Comparison of ENCODE assay signal across 10 cellular contexts in genomic region chr22:31870890-31871289, GRCh38.
A peak's percentile ranks its signal among the peaks of the same experiment; 100 is the strongest.
DNase-seq lines count a peak whose midpoint lies in the region; ATAC-seq, FAIRE-seq and TF ChIP-seq lines count a peak whose summit lies in the region.
"Had no signal": no experiment of that assay in that cellular context is flagged by ENCODE, and none has a peak within 500 bp of the region (broad histone marks: within the 10 kb centered on the region; RNA-seq: fewer than 3 reads in every experiment).

No MANE protein-coding gene starts in this region.

- DNase-seq in HFFc6, result peak; percentile 84
- DNase-seq in activated B cell treated with CpG ODN at 0.5 μM for 24 hours, result no peak
- peak; percentile 12 to 43 for DNase-seq in frontal cortex (ENCODE audit: low spot score in 2 of 2)
- DNase-seq in stimulated activated naive B cell treated with anti-CD40 and anti-IgM and Interleukin-4, amounts not matched to agents 10 μg/mL and 1 μg/mL and 100 μg/mL, for 72 hours, result no peak
- DNase-seq in NCI-H748 (lab: John Stamatoyannopoulos, UW; ENCODE audit: unreplicated experiment), result no peak
- DNase-seq: NCI-H524 treated with DMSO at 0.1 percent for 48 hours had no signal

- peaks cover 26% of the 10 kb centered on the region for H3K36me3 Mint-ChIP-seq in HFFc6 (ENCODE audit: low read depth)
- H3K36me3 Mint-ChIP-seq in activated B cell treated with CpG ODN at 0.5 μM for 24 hours (ENCODE audit: low read depth), result peaks cover 83% of the 10 kb centered on the region
- peaks cover 50 to 63% of the 10 kb centered on the region in 2 donors for H3K36me3 Mint-ChIP-seq in stimulated activated naive B cell treated with anti-CD40 and anti-IgM and Interleukin-4, amounts not matched to agents 10 μg/mL and 1 μg/mL and 100 μg/mL, for 72 hours

- H3K27ac Mint-ChIP-seq in HFFc6, result peak overlapping the region; percentile 82
- peak overlapping the region; percentile 35 for H3K27ac Mint-ChIP-seq in activated B cell treated with CpG ODN at 0.5 μM for 24 hours
- peak overlapping the region; percentile 39 for H3K27ac Mint-ChIP-seq in stimulated activated naive B cell treated with anti-CD40 and anti-IgM and Interleukin-4, amounts not matched to agents 10 μg/mL and 1 μg/mL and 100 μg/mL, for 72 hours
- H3K27ac Mint-ChIP-seq: T-helper 2 cell treated with Interferon-gamma antibody and Interleukin-4, amounts not matched to agents 5 μg/mL and 100 μg/mL, for 36 hours had no signal

- H3K4me1 Mint-ChIP-seq in HFFc6 (ENCODE audit: low read depth), result peaks cover 35% of the 10 kb centered on the region
- H3K4me1 Mint-ChIP-seq in activated B cell treated with CpG ODN at 0.5 μM for 24 hours, result peaks cover 18% of the 10 kb centered on the region
- H3K4me1 Mint-ChIP-seq in stimulated activated naive B cell treated with anti-CD40 and anti-IgM and Interleukin-4, amounts not matched to agents 10 μg/mL and 1 μg/mL and 100 μg/mL, for 72 hours, result peaks cover 9 to 15% of the 10 kb centered on the region in 2 donors

- H3K4me3 Mint-ChIP-seq in HFFc6 (peak overlapping the region; percentile 6), activated B cell treated with CpG ODN at 0.5 μM for 24 hours (no peak overlapping the region)
- no peak overlapping the region for H3K4me3 Mint-ChIP-seq in stimulated activated naive B cell treated with anti-CD40 and anti-IgM and Interleukin-4, amounts not matched to agents 10 μg/mL and 1 μg/mL and 100 μg/mL, for 72 hours
- H3K4me3 Mint-ChIP-seq: T-helper 2 cell treated with Interferon-gamma antibody and Interleukin-4, amounts not matched to agents 5 μg/mL and 100 μg/mL, for 36 hours had no signal

- POLR2A ChIA-PET in activated B cell treated with CpG ODN at 0.5 μM for 24 hours (lab: Charles Lee), result interaction anchor here (0.6 kb wide), 1 partner anchor 15 kb away, joined by 5 read pairs; no protein-coding TSS in a partner anchor

- TF ChIP-seq CTCF in HFFc6 (IDR thresholded peaks at IDR 0.05), result peak; percentile 66
- TF ChIP-seq CTCF in activated B cell treated with CpG ODN at 0.5 μM for 24 hours (IDR thresholded peaks at IDR 0.05), result no peak

- H3K9me3 Mint-ChIP-seq in HFFc6 (no peaks in the 10 kb centered on the region), activated B cell treated with CpG ODN at 0.5 μM for 24 hours (no peaks in the 10 kb centered on the region)
- no peaks in the 10 kb centered on the region for H3K9me3 Mint-ChIP-seq in stimulated activated naive B cell treated with anti-CD40 and anti-IgM and Interleukin-4, amounts not matched to agents 10 μg/mL and 1 μg/mL and 100 μg/mL, for 72 hours
- H3K9me3 Mint-ChIP-seq: T-helper 2 cell treated with Interferon-gamma antibody and Interleukin-4, amounts not matched to agents 5 μg/mL and 100 μg/mL, for 36 hours had no signal

- intact Hi-C loops in activated B cell treated with CpG ODN at 0.5 μM for 24 hours (cut with micrococcal nuclease), result no loop called here

- ATAC-seq in activated B cell treated with CpG ODN at 0.5 μM for 24 hours (ENCODE audit: low read depth) (no peak), GM18511 (IDR thresholded peaks at IDR 0.05; ENCODE audit: unreplicated experiment) (no peak), HG02759 (IDR thresholded peaks at IDR 0.05; ENCODE audit: unreplicated experiment) (no peak), GM21723 (IDR thresholded peaks at IDR 0.05; ENCODE audit: unreplicated experiment) (no peak)
- no peak for ATAC-seq in stimulated activated naive B cell treated with anti-CD40 and anti-IgM and Interleukin-4, amounts not matched to agents 10 μg/mL and 1 μg/mL and 100 μg/mL, for 72 hours (replicated peaks)

- H3K27me3 Mint-ChIP-seq in HFFc6 (ENCODE audit: insufficient read depth) (no peaks in the 10 kb centered on the region; the same call in 1 of the 2 replicates), activated B cell treated with CpG ODN at 0.5 μM for 24 hours (no peaks in the 10 kb centered on the region)
- no peaks in the 10 kb centered on the region for H3K27me3 Mint-ChIP-seq in stimulated activated naive B cell treated with anti-CD40 and anti-IgM and Interleukin-4, amounts not matched to agents 10 μg/mL and 1 μg/mL and 100 μg/mL, for 72 hours

- CTCF ChIA-PET in activated B cell treated with CpG ODN at 0.5 μM for 24 hours (lab: Charles Lee), result no interaction called here

- no peak for FAIRE-seq in frontal cortex (lab: Jason Lieb, UNC)

Comparison
In these comparisons a context has a peak if more than half of its experiments do, and no peak if none do; other contexts are left out.
1. DNase-seq: peak in HFFc6 (single experiment) and frontal cortex (2 of 2); none in activated B cell treated with CpG ODN at 0.5 μM for 24 hours (single experiment), stimulated activated naive B cell treated with anti-CD40 and anti-IgM and Interleukin-4, amounts not matched to agents 10 μg/mL and 1 μg/mL and 100 μg/mL, for 72 hours (single experiment) and NCI-H748 (single experiment).
2. Peak in every context shown above with its lines, with median percentiles within 50 percentile points of each other: H3K27ac Mint-ChIP-seq.